ENCODE assay signal across 23 cellular contexts in genomic region chr11:46376258-46377050, GRCh38. TPM values are rescaled to one million over a fixed set of nuclear protein-coding genes. Genes with fewer than 3 reads are reported as not detected.
DNase-seq lines count a peak whose midpoint lies in the region; ATAC-seq and TF ChIP-seq lines count a peak whose summit lies in the region.
"Had no signal": no experiment of that assay in that cellular context is flagged by ENCODE, and none has a peak within 500 bp of the region (broad histone marks: within the 10 kb centered on the region; RNA-seq: fewer than 3 reads in every experiment).

No MANE protein-coding gene starts in this region.

- H3K27ac ChIP-seq in right cardiac atrium (ENCODE audit: low read length) (no peak overlapping the region), neuronal stem cell (replicated peaks; ENCODE audit: low read length) (no peak overlapping the region), thyroid gland (no peak overlapping the region)
- H3K27ac ChIP-seq: 22Rv1; BLaER1 treated with 17β-estradiol and CSF1 and Interleukin-3, amounts not matched to agents 10 nM and 100 nM had no signal

- intact Hi-C loops in right cardiac atrium (cut with DNase I) (no loop called here), left ventricle myocardium superior (cut with micrococcal nuclease) (no loop called here), thyroid gland (cut with DNase I) (no loop called here), Right ventricle myocardium inferior (cut with DNase I) (no loop called here)

- H3K36me3 ChIP-seq in neuronal stem cell (replicated peaks in 1 of 2; ENCODE audit: control insufficient read depth in 2 of 2, insufficient read depth in 2 of 2, low read length in 2 of 2) (peaks cover 25 to 60% of the 10 kb centered on the region in 2 donors), thyroid gland (peaks cover 26 to 36% of the 10 kb centered on the region in 2 donors)
- H3K36me3 ChIP-seq: BE2C had no signal

- H3K4me3 ChIP-seq in right cardiac atrium (ENCODE audit: low read length) (no peak overlapping the region), neuronal stem cell (ENCODE audit: low read length in 2 of 2) (no peak overlapping the region), thyroid gland (replicated peaks in 1 of 3) (no peak overlapping the region)
- H3K4me3 ChIP-seq: BLaER1 treated with 17β-estradiol and CSF1 and Interleukin-3, amounts not matched to agents 10 nM and 100 nM; HAP-1 had no signal

- H3K18ac ChIP-seq in neuronal stem cell (ENCODE audit: low read length) = no peak overlapping the region

- H3K4ac ChIP-seq in neuronal stem cell (ENCODE audit: low read length) = no peak overlapping the region

- H2AFZ ChIP-seq in neuronal stem cell (ENCODE audit: low read length) = no peak overlapping the region

- no peaks in the 10 kb centered on the region for H3K27me3 ChIP-seq in right cardiac atrium (ENCODE audit: control insufficient read depth, insufficient read depth)
- no peaks in the 10 kb centered on the region for H3K27me3 ChIP-seq in neuronal stem cell (ENCODE audit: control insufficient read depth in 3 of 3, insufficient read depth in 3 of 3, low read depth in 1 of 3, low read length in 3 of 3)
- H3K27me3 ChIP-seq in thyroid gland = no peaks in the 10 kb centered on the region
- H3K27me3 ChIP-seq: BE2C had no signal

- no peak overlapping the region for H4K8ac ChIP-seq in neuronal stem cell (ENCODE audit: low read depth, low read length)

- H3K27ac Mint-ChIP-seq in stimulated activated effector memory CD8-positive, alpha-beta T cell treated with anti-CD3 and anti-CD28 coated beads, Interleukin-12 subunit alpha, Interleukin-12 subunit beta, amount 100 ng/mL, for 72 hours = peak overlapping the region; percentile 74
- H3K27ac Mint-ChIP-seq: CD4-positive, alpha-beta T cell; HFFc6 had no signal

- H3K14ac ChIP-seq in neuronal stem cell (ENCODE audit: low read length) = no peak overlapping the region

- no peak overlapping the region for H2AK5ac ChIP-seq in neuronal stem cell (ENCODE audit: low read depth, low read length)

- peaks cover 5% of the 10 kb centered on the region for H3K79me1 ChIP-seq in neuronal stem cell (ENCODE audit: low read depth, low read length)

- H2BK5ac ChIP-seq in neuronal stem cell (ENCODE audit: low read length) = no peak overlapping the region

- H3K9me3 Mint-ChIP-seq in stimulated activated effector memory CD8-positive, alpha-beta T cell treated with anti-CD3 and anti-CD28 coated beads, Interleukin-12 subunit alpha, Interleukin-12 subunit beta, amount 100 ng/mL, for 72 hours = no peaks in the 10 kb centered on the region
- H3K9me3 Mint-ChIP-seq: CD4-positive, alpha-beta T cell; CD8-positive, alpha-beta memory T cell; HFFc6 had no signal

- H3K9me3 ChIP-seq in right cardiac atrium (ENCODE audit: control insufficient read depth, low read length) = no peaks in the 10 kb centered on the region
- H3K9me3 ChIP-seq in neuronal stem cell (replicated peaks in 1 of 2; ENCODE audit: control insufficient read depth in 2 of 2, insufficient read depth in 1 of 2, low read depth in 1 of 2, low read length in 2 of 2) = no peaks in the 10 kb centered on the region
- no peaks in the 10 kb centered on the region for H3K9me3 ChIP-seq in thyroid gland
- H3K9me3 ChIP-seq: BE2C; BLaER1 treated with 17β-estradiol and CSF1 and Interleukin-3, amounts not matched to agents 10 nM and 100 nM; HAP-1 had no signal

- H2BK120ac ChIP-seq in neuronal stem cell (ENCODE audit: low read depth, low read length) = no peak overlapping the region

- H4K91ac ChIP-seq in neuronal stem cell (ENCODE audit: low read depth, low read length, poor library complexity) = no peak overlapping the region

- peaks cover 76% of the 10 kb centered on the region for H3K36me3 Mint-ChIP-seq in stimulated activated effector memory CD8-positive, alpha-beta T cell treated with anti-CD3 and anti-CD28 coated beads, Interleukin-12 subunit alpha, Interleukin-12 subunit beta, amount 100 ng/mL, for 72 hours

- 88% methylated on average over 19 of the region's 19 CpGs for WGBS in right cardiac atrium
- no CpG with 5 or more reads among the region's 19 CpGs for WGBS in neuronal stem cell (ENCODE audit: extremely low coverage in 2 of 2, insufficient read length in 2 of 2, insufficient replicate concordance in 1 of 2), 2 donors
- 91 to 92% methylated on average over 19 of the region's 19 CpGs for WGBS in thyroid gland, 2 donors

- no peak for TF ChIP-seq POLR2A in thyroid gland (IDR thresholded peaks at IDR 0.05)

- peaks cover 12% of the 10 kb centered on the region for H3K4me1 Mint-ChIP-seq in stimulated activated effector memory CD8-positive, alpha-beta T cell treated with anti-CD3 and anti-CD28 coated beads, Interleukin-12 subunit alpha, Interleukin-12 subunit beta, amount 100 ng/mL, for 72 hours

- TF ChIP-seq CTCF in thyroid gland (IDR thresholded peaks at IDR 0.05) = no peak

- H2BK12ac ChIP-seq in neuronal stem cell (ENCODE audit: low read length) = no peak overlapping the region

- peak overlapping the region; percentile 24 for H3K9ac ChIP-seq in neuronal stem cell (ENCODE audit: low read depth, low read length, poor library complexity)
- H3K9ac ChIP-seq: BLaER1 treated with 17β-estradiol and CSF1 and Interleukin-3, amounts not matched to agents 10 nM and 100 nM had no signal

- DNase-seq in right cardiac atrium = peak in 2 of 3 donors; percentile 48 to 49
- no peak for DNase-seq in left ventricle myocardium superior
- peak; percentile 55 for DNase-seq in islet precursor cell
- DNase-seq in neuronal stem cell (ENCODE audit: low spot score) = no peak
- DNase-seq in stimulated activated effector memory CD8-positive, alpha-beta T cell treated with anti-CD3 and anti-CD28 coated beads, Interleukin-12 subunit alpha, Interleukin-12 subunit beta, amount 100 ng/mL, for 72 hours (ENCODE audit: low spot score in 2 of 2) = no peak
- DNase-seq in thyroid gland = no peak
- no peak for DNase-seq in Right ventricle myocardium inferior (ENCODE audit: missing footprints)
- DNase-seq: AML-193; BE2C; CD4-positive, alpha-beta T cell; CD8-positive, alpha-beta memory T cell; DMS 273 treated with DMSO at 0.1 percent for 48 hours; DMS79; EL; GF-D8; GOT3; HFFc6 had no signal

- H3K4me1 ChIP-seq in right cardiac atrium (ENCODE audit: control insufficient read depth, insufficient read depth, low read length) (no peaks in the 10 kb centered on the region), neuronal stem cell (ENCODE audit: control insufficient read depth in 2 of 2, insufficient read depth in 1 of 2, low read depth in 1 of 2, low read length in 2 of 2) (peaks cover 8 to 11% of the 10 kb centered on the region in 2 donors), thyroid gland (no peaks in the 10 kb centered on the region)
- H3K4me1 ChIP-seq: BE2C had no signal

- no peak overlapping the region for H3K4me3 Mint-ChIP-seq in stimulated activated effector memory CD8-positive, alpha-beta T cell treated with anti-CD3 and anti-CD28 coated beads, Interleukin-12 subunit alpha, Interleukin-12 subunit beta, amount 100 ng/mL, for 72 hours
- H3K4me3 Mint-ChIP-seq: CD14-positive monocyte; CD8-positive, alpha-beta memory T cell; HFFc6 had no signal

- H2BK15ac ChIP-seq in neuronal stem cell (ENCODE audit: low read length) = no peak overlapping the region

- no peak for ATAC-seq in right cardiac atrium
- ATAC-seq in left ventricle myocardium superior = no peak
- no peak for ATAC-seq in stimulated activated effector memory CD8-positive, alpha-beta T cell treated with anti-CD3 and anti-CD28 coated beads, Interleukin-12 subunit alpha, Interleukin-12 subunit beta, amount 100 ng/mL, for 72 hours
- ATAC-seq in Right ventricle myocardium inferior = no peak
- no peak for ATAC-seq in HG03442 (IDR thresholded peaks at IDR 0.05; ENCODE audit: unreplicated experiment)

- no peak overlapping the region for H3K23ac ChIP-seq in neuronal stem cell (ENCODE audit: low read depth, low read length, poor library complexity)

- H3K4me2 ChIP-seq in neuronal stem cell (ENCODE audit: insufficient read depth, low read length, poor library complexity, severe bottlenecking) = no peak overlapping the region
- H3K4me2 ChIP-seq: BLaER1 treated with 17β-estradiol and CSF1 and Interleukin-3, amounts not matched to agents 10 nM and 100 nM had no signal

RNA-seq across cellular contexts. Expression of gene MDK, which starts 5.0 kb away (rescaled TPM):
- 10 to 100 TPM in 3 of 4 donors, 1 to 10 TPM in 1; 9.9 to 18.8 (median 11.9) TPM for total RNA-seq in right cardiac atrium
- polyA plus RNA-seq in right cardiac atrium = 10.1 TPM
- total RNA-seq in left ventricle myocardium superior = 5.7 TPM
- 1,851 TPM for polyA plus RNA-seq in neuronal stem cell (2013, experiment 1 of 2)
- 1,853 TPM for polyA plus RNA-seq in neuronal stem cell (2013, experiment 2 of 2)
- 10 to 100 TPM in 3 of 4 donors, 1 to 10 TPM in 1; 3.3 to 24.3 (median 16.7) TPM for total RNA-seq in thyroid gland
- total RNA-seq in Right ventricle myocardium inferior = 3.2 TPM
- polyA plus RNA-seq: CD14-positive monocyte had no signal

RNA-seq across cellular contexts. Expression of gene CHRM4, which starts 15.1 kb away (rescaled TPM):
- total RNA-seq in right cardiac atrium (under 1 TPM in 2 of 4 donors, not detected in 2; 0.14 to 0.53 TPM), left ventricle myocardium superior (not detected), thyroid gland (under 1 TPM in 1 of 4 donors, not detected in 3; 0.22 TPM), Right ventricle myocardium inferior (not detected)
- 0.20 TPM for polyA plus RNA-seq in right cardiac atrium
- polyA plus RNA-seq in neuronal stem cell (2013, experiment 1 of 2) = 0.10 TPM
- 0.15 TPM for polyA plus RNA-seq in neuronal stem cell (2013, experiment 2 of 2)
- total RNA-seq: CD8-positive, alpha-beta memory T cell; HFFc6 had no signal
- polyA plus RNA-seq: AG04450 had no signal

RNA-seq across cellular contexts. Expression of gene DGKZ, which starts 29.2 kb away (rescaled TPM):
- total RNA-seq in right cardiac atrium (100 to 1,000 TPM in 2 of 4 donors, 10 to 100 TPM in 2; 75.8 to 108 (median 100) TPM), left ventricle myocardium superior (71.7 TPM), thyroid gland (10 to 100 TPM; 29.7 to 53.5 (median 41.8) TPM), Right ventricle myocardium inferior (67.5 TPM)
- 87.5 TPM for polyA plus RNA-seq in right cardiac atrium
- polyA plus RNA-seq in neuronal stem cell (2013, experiment 1 of 2) = 33.3 TPM
- polyA plus RNA-seq in neuronal stem cell (2013, experiment 2 of 2) = 32.3 TPM

Comparison
In these comparisons a context has a peak if more than half of its experiments do, and no peak if none do; other contexts are left out.
1. DNase-seq: peak in right cardiac atrium (2 of 3) and islet precursor cell (single experiment); none in left ventricle myocardium superior (single experiment), neuronal stem cell (single experiment), stimulated activated effector memory CD8-positive, alpha-beta T cell treated with anti-CD3 and anti-CD28 coated beads, Interleukin-12 subunit alpha, Interleukin-12 subunit beta, amount 100 ng/mL, for 72 hours (0 of 2), thyroid gland (0 of 2) and Right ventricle myocardium inferior (single experiment).